In the genomic region with DNA sequence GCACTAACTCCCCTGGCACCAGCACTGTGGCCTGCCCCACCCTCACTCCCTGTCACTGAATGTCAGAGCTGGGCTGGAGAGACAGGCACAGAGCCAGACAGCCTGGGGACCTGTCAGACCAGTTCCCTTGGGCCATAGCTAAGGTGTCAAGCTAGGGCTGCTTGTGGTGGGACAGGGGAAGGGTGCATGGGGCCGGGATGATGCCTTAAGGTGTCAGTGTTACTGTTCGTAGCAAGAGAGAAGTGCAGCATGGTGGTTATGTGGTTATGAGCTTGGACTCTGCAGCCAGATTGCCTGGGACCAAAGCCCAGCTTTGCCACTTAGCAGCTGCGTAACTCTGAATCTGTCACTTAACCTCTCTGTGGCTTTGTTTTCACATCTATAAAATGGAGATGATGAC, we compare ENCODE assay signal across 10 cellular contexts. TPM values are rescaled to one million over a fixed set of nuclear protein-coding genes. Genes with fewer than 3 reads are reported as not detected.
DNase-seq lines count a peak whose midpoint lies in the region; ATAC-seq and TF ChIP-seq lines count a peak whose summit lies in the region.
"Had no signal": no experiment of that assay in that cellular context is flagged by ENCODE, and none has a peak within 500 bp of the region (broad histone marks: within the 10 kb centered on the region; RNA-seq: fewer than 3 reads in every experiment).

No MANE protein-coding gene starts in this region.

- H3K9ac ChIP-seq in Loucy (ENCODE audit: low read depth, low read length, poor library complexity, severe bottlenecking): peak overlapping the region; percentile 67

- no peaks in the 10 kb centered on the region for H4K20me1 ChIP-seq in Loucy (ENCODE audit: insufficient read depth, low read length, poor library complexity, severe bottlenecking)

- POLR2A ChIA-PET in A673 (lab: Charles Lee; ENCODE audit: low non-redundant PET): interaction anchor here (0.6 kb wide), 1 partner anchor 18 kb away, joined by 3 read pairs; no protein-coding TSS in a partner anchor

- H3K4me1 Mint-ChIP-seq in activated CD4-positive, alpha-beta T cell treated with anti-CD3 and anti-CD28 coated beads, Interleukin-2, amount 10 ng/mL, durations not matched to agents 24 days and 14 days: peaks cover 46% of the 10 kb centered on the region

- TF ChIP-seq CTCF in Loucy (conservative IDR thresholded peaks at IDR 0.05; ENCODE audit: low read length) (no peak), left ventricle myocardium inferior (IDR thresholded peaks at IDR 0.05; ENCODE audit: borderline replicate concordance) (no peak), upper lobe of right lung (IDR thresholded peaks at IDR 0.05) (no peak), A673 (conservative IDR thresholded peaks at IDR 0.05; ENCODE audit: low read depth, low read length) (no peak)

- H3K36me3 ChIP-seq in Loucy (ENCODE audit: insufficient read depth, low read length): no peaks in the 10 kb centered on the region; the same call in 1 of the 2 replicates
- H3K36me3 ChIP-seq in left ventricle myocardium inferior: peaks cover 8% of the 10 kb centered on the region
- peaks cover 12% of the 10 kb centered on the region for H3K36me3 ChIP-seq in upper lobe of right lung
- H3K36me3 ChIP-seq in SJCRH30: no peaks in the 10 kb centered on the region
- no peaks in the 10 kb centered on the region for H3K36me3 ChIP-seq in A673 (ENCODE audit: insufficient read depth, low read length, poor library complexity, severe bottlenecking)

- H3K4me3 Mint-ChIP-seq in activated CD4-positive, alpha-beta T cell treated with anti-CD3 and anti-CD28 coated beads, Interleukin-2, amount 10 ng/mL, durations not matched to agents 24 days and 14 days: peak overlapping the region; percentile 25

- ATAC-seq in upper lobe of right lung: peak; percentile 48

- H3K4me1 ChIP-seq in Loucy (ENCODE audit: insufficient read depth, low read length, poor library complexity, severe bottlenecking) (peaks cover 65% of the 10 kb centered on the region), left ventricle myocardium inferior (peaks cover 91% of the 10 kb centered on the region), upper lobe of right lung (peaks cover 65% of the 10 kb centered on the region), SJCRH30 (peaks cover 28% of the 10 kb centered on the region), A673 (ENCODE audit: insufficient read depth, low read length, poor library complexity, severe bottlenecking) (peaks cover 30% of the 10 kb centered on the region)

- H3K27ac Mint-ChIP-seq in activated CD4-positive, alpha-beta T cell treated with anti-CD3 and anti-CD28 coated beads, Interleukin-2, amount 10 ng/mL, durations not matched to agents 24 days and 14 days: no peak overlapping the region

- no peak overlapping the region for H2AFZ ChIP-seq in Loucy (ENCODE audit: low read length)

- H3K4me2 ChIP-seq in Loucy (ENCODE audit: low read depth, low read length, poor library complexity, severe bottlenecking): peak overlapping the region; percentile 74

- H3K27ac ChIP-seq in left ventricle myocardium inferior (replicated peaks) (peak overlapping the region; percentile 90), upper lobe of right lung (peak overlapping the region; percentile 89), SJCRH30 (no peak overlapping the region), A673 (ENCODE audit: low read depth, low read length, poor library complexity, severe bottlenecking) (no peak overlapping the region)

- H3K27me3 ChIP-seq in Loucy (ENCODE audit: insufficient read depth, low read length, poor library complexity, severe bottlenecking): no peaks in the 10 kb centered on the region
- no peaks in the 10 kb centered on the region for H3K27me3 ChIP-seq in left ventricle myocardium inferior (ENCODE audit: low read depth)
- no peaks in the 10 kb centered on the region for H3K27me3 ChIP-seq in upper lobe of right lung
- H3K27me3 ChIP-seq in SJCRH30: 0 out of 2 replicates have a peak, but pooled peaks cover 4% of the 10 kb centered on the region
- no peaks in the 10 kb centered on the region for H3K27me3 ChIP-seq in A673 (replicated peaks; ENCODE audit: insufficient read depth, low read depth, low read length, poor library complexity)

- H3K9me3 ChIP-seq in Loucy (ENCODE audit: insufficient read depth, low read depth, low read length): no peaks in the 10 kb centered on the region
- no peaks in the 10 kb centered on the region for H3K9me3 ChIP-seq in left ventricle myocardium inferior (replicated peaks)
- H3K9me3 ChIP-seq in upper lobe of right lung: no peaks in the 10 kb centered on the region
- no peaks in the 10 kb centered on the region for H3K9me3 ChIP-seq in SJCRH30 (replicated peaks)
- H3K9me3 ChIP-seq in A673 (ENCODE audit: low read depth, low read length, poor library complexity, severe bottlenecking): no peaks in the 10 kb centered on the region

- CTCF ChIA-PET in A673 (lab: Charles Lee): interaction anchor here (1.0 to 2.0 kb wide), 2 partner anchors 13 to 20 kb away, joined by 3 to 8 read pairs; no protein-coding TSS in a partner anchor

- H3K9me2 ChIP-seq in Loucy (replicated peaks; ENCODE audit: low read depth, low read length): no peaks in the 10 kb centered on the region

- H3K4me3 ChIP-seq in Loucy (ENCODE audit: low read length, poor library complexity, severe bottlenecking) (peak overlapping the region; percentile 88), left ventricle myocardium inferior (peak overlapping the region; percentile 71), upper lobe of right lung (peak overlapping the region; percentile 67), SJCRH30 (no peak overlapping the region), A673 (ENCODE audit: low read depth, low read length, poor library complexity, severe bottlenecking) (no peak overlapping the region)

- no peaks in the 10 kb centered on the region for H3K36me3 Mint-ChIP-seq in activated CD4-positive, alpha-beta T cell treated with anti-CD3 and anti-CD28 coated beads, Interleukin-2, amount 10 ng/mL, durations not matched to agents 24 days and 14 days (ENCODE audit: low read depth)

- no peaks in the 10 kb centered on the region for H3K9me3 Mint-ChIP-seq in activated CD4-positive, alpha-beta T cell treated with anti-CD3 and anti-CD28 coated beads, Interleukin-2, amount 10 ng/mL, durations not matched to agents 24 days and 14 days

- no TSS peak for BruUV-seq in A673 (replicated peaks; lab: Mats Ljungman, UMichigan)

- no peaks in the 10 kb centered on the region for H3K27me3 Mint-ChIP-seq in activated CD4-positive, alpha-beta T cell treated with anti-CD3 and anti-CD28 coated beads, Interleukin-2, amount 10 ng/mL, durations not matched to agents 24 days and 14 days

- peaks cover 43% of the 10 kb centered on the region for H3K79me2 ChIP-seq in Loucy (ENCODE audit: insufficient read depth, low read length)

- H3F3A ChIP-seq in Loucy (ENCODE audit: low read depth): no peaks in the 10 kb centered on the region

- intact Hi-C loops in activated CD4-positive, alpha-beta T cell treated with anti-CD3 and anti-CD28 coated beads, Interleukin-2, amount 10 ng/mL, durations not matched to agents 24 days and 14 days (cut with micrococcal nuclease): loop anchor here (1.0 to 5.0 kb wide), 2 partner anchors 49 to 1488 kb away; partner anchors contain the start of genes RPAP3 and SLC38A1
- intact Hi-C loops in left ventricle myocardium inferior (cut with micrococcal nuclease) (no loop called here), upper lobe of right lung (cut with DNase I) (no loop called here), A673 (cut with micrococcal nuclease; ENCODE audit: unreplicated experiment) (no loop called here)

- DNase-seq in activated CD4-positive, alpha-beta T cell treated with anti-CD3 and anti-CD28 coated beads, Interleukin-2, amount 10 ng/mL, durations not matched to agents 24 days and 14 days: no peak
- no peak for DNase-seq in activated CD4-positive, alpha-beta T cell treated with anti-CD3 and anti-CD28 coated beads for 4 hours
- DNase-seq in left ventricle myocardium inferior (no peak), upper lobe of right lung (peak; percentile 88), SJCRH30 (no peak), A673 (ENCODE audit: low spot score) (no peak), NCI-H2081 (lab: John Stamatoyannopoulos, UW) (no peak)
- DNase-seq: SIG-M5 had no signal

RNA-seq across cellular contexts. Expression of gene RAPGEF3, which starts 3.8 kb away (rescaled TPM):
- 3.6 and 4.5 TPM in 2 replicates for total RNA-seq in activated CD4-positive, alpha-beta T cell treated with anti-CD3 and anti-CD28 coated beads, Interleukin-2, amount 10 ng/mL, durations not matched to agents 24 days and 14 days
- total RNA-seq in left ventricle myocardium inferior: 34.8 TPM
- total RNA-seq in upper lobe of right lung: 69.6 TPM
- 0.49 and 0.68 TPM in 2 replicates for total RNA-seq in SJCRH30 (2014; rRNA removed; shearing (Covaris generic))
- total RNA-seq in A673 (2021): 4.3 and 5.7 TPM in 2 replicates

RNA-seq across cellular contexts. Expression of gene SLC48A1, which starts 18.2 kb away (rescaled TPM):
- 10.7 and 12.3 TPM in 2 replicates for total RNA-seq in activated CD4-positive, alpha-beta T cell treated with anti-CD3 and anti-CD28 coated beads, Interleukin-2, amount 10 ng/mL, durations not matched to agents 24 days and 14 days
- total RNA-seq in left ventricle myocardium inferior (25.3 TPM), upper lobe of right lung (40.9 TPM), A673 (2021) (39.3 and 39.8 TPM in 2 replicates)
- 1.1 and 1.4 TPM in 2 replicates for total RNA-seq in SJCRH30 (2014; rRNA removed; shearing (Covaris generic))

RNA-seq across cellular contexts. Expression of gene ENDOU, which starts 29.6 kb away (rescaled TPM):
- total RNA-seq in activated CD4-positive, alpha-beta T cell treated with anti-CD3 and anti-CD28 coated beads, Interleukin-2, amount 10 ng/mL, durations not matched to agents 24 days and 14 days: 0.09 TPM in 1 of 2 replicates, not detected in the other
- total RNA-seq in left ventricle myocardium inferior: 0.49 TPM
- total RNA-seq in upper lobe of right lung: 0.32 TPM
- total RNA-seq in SJCRH30 (2014; rRNA removed; shearing (Covaris generic)): not detected in 2 replicates
- 0.35 and 0.58 TPM in 2 replicates for total RNA-seq in A673 (2021)
- total RNA-seq: kidney epithelial cell had no signal

RNA-seq across cellular contexts. Expression of gene RPAP3, which starts 49.1 kb away (rescaled TPM):
- 63.4 and 67.3 TPM in 2 replicates for total RNA-seq in activated CD4-positive, alpha-beta T cell treated with anti-CD3 and anti-CD28 coated beads, Interleukin-2, amount 10 ng/mL, durations not matched to agents 24 days and 14 days
- total RNA-seq in left ventricle myocardium inferior (24.2 TPM), upper lobe of right lung (19.9 TPM), A673 (2021) (70.5 and 81.1 TPM in 2 replicates)
- total RNA-seq in SJCRH30 (2014; rRNA removed; shearing (Covaris generic)): 56.4 and 70.0 TPM in 2 replicates

Comparison
In these comparisons a context has a peak if more than half of its experiments do, and no peak if none do; other contexts are left out.
1. H3K4me3 ChIP-seq: peak in Loucy (single experiment), left ventricle myocardium inferior (single experiment) and upper lobe of right lung (single experiment); none in SJCRH30 (single experiment) and A673 (single experiment).
2. H3K27ac ChIP-seq: peak in left ventricle myocardium inferior (single experiment) and upper lobe of right lung (single experiment); none in SJCRH30 (single experiment) and A673 (single experiment).